18 cellular contexts compared by ENCODE assay signal in genomic region chr4:168163106-168163505, GRCh38.
DNase-seq lines count a peak whose midpoint lies in the region; ATAC-seq and TF ChIP-seq lines count a peak whose summit lies in the region.
"Had no signal": no experiment of that assay in that cellular context is flagged by ENCODE, and none has a peak within 500 bp of the region (broad histone marks: within the 10 kb centered on the region; RNA-seq: fewer than 3 reads in every experiment).

No MANE protein-coding gene starts in this region.

- intact Hi-C loops in left ventricle myocardium superior (cut with micrococcal nuclease) = no loop called here
- intact Hi-C loops in left cardiac atrium (cut with DNase I) = no loop called here
- intact Hi-C loops in breast epithelium (cut with DNase I; ENCODE audit: low total_unique reads) = no loop called here
- intact Hi-C loops in natural killer cell (cut with micrococcal nuclease) = no loop called here

- no peak overlapping the region for H3K4me3 Mint-ChIP-seq in natural killer cell
- H3K4me3 Mint-ChIP-seq: CD14-positive monocyte; CD8-positive, alpha-beta T cell; HFFc6 had no signal

- DNase-seq in left ventricle myocardium superior (no peak), left cardiac atrium (no peak), left lobe of liver (ENCODE audit: low spot score) (no peak), coronary artery (ENCODE audit: low spot score) (no peak), breast epithelium (ENCODE audit: low spot score in 2 of 2) (no peak), natural killer cell (no peak)
- DNase-seq: 8988T; Calu3; CD8-positive, alpha-beta T cell; DMS79 treated with DMSO at 0.1 percent for 48 hours; GOT3; H7; HFFc6 had no signal

- no peak for TF ChIP-seq CTCF in VCaP (conservative IDR thresholded peaks at IDR 0.05)
- TF ChIP-seq CTCF in coronary artery (IDR thresholded peaks at IDR 0.05) = no peak
- no peak for TF ChIP-seq CTCF in breast epithelium (IDR thresholded peaks at IDR 0.05)
- no peak for TF ChIP-seq CTCF in natural killer cell (IDR thresholded peaks at IDR 0.05)

- peak; percentile 53 for ATAC-seq in left ventricle myocardium superior
- no peak for ATAC-seq in left cardiac atrium
- ATAC-seq in left lobe of liver = peak; percentile 53
- no peak for ATAC-seq in natural killer cell
- ATAC-seq: CD8-positive, alpha-beta T cell; GM12878; HCT116 had no signal

- no peaks in the 10 kb centered on the region for H3K36me3 Mint-ChIP-seq in natural killer cell
- H3K36me3 Mint-ChIP-seq: CD14-positive monocyte; CD8-positive, alpha-beta T cell had no signal

- no peaks in the 10 kb centered on the region for H3K4me1 ChIP-seq in breast epithelium
- H3K4me1 ChIP-seq: BLaER1 had no signal

- H3K27me3 Mint-ChIP-seq in natural killer cell (ENCODE audit: low read depth in 2 of 2) = peaks cover 0 to 2% of the 10 kb centered on the region in 2 donors

- no peak for TF ChIP-seq POLR2A in breast epithelium (IDR thresholded peaks at IDR 0.05)

- peaks cover 0 to 10% of the 10 kb centered on the region in 2 donors for H3K9me3 ChIP-seq in breast epithelium
- H3K9me3 ChIP-seq: BLaER1 had no signal

- H3K27ac ChIP-seq in VCaP (peak overlapping the region; percentile 72; the same call in 1 of the 2 replicates), coronary artery (no peak overlapping the region), breast epithelium (no peak overlapping the region)
- H3K27ac ChIP-seq: BLaER1 had no signal

- H3K4me3 ChIP-seq in coronary artery (no peak overlapping the region), breast epithelium (no peak overlapping the region)
- H3K4me3 ChIP-seq: BLaER1, GM12878 had no signal

- H3K36me3 ChIP-seq in breast epithelium = no peaks in the 10 kb centered on the region
- H3K36me3 ChIP-seq: BLaER1 had no signal

- H3K27ac Mint-ChIP-seq in natural killer cell = no peak overlapping the region
- H3K27ac Mint-ChIP-seq: CD14-positive monocyte; CD8-positive, alpha-beta T cell; HFFc6 had no signal

- no peaks in the 10 kb centered on the region for H3K27me3 ChIP-seq in breast epithelium
- H3K27me3 ChIP-seq: BLaER1 had no signal

- H3K9me3 Mint-ChIP-seq in natural killer cell = peaks cover 4 to 11% of the 10 kb centered on the region in 2 donors

- H3K4me1 Mint-ChIP-seq in natural killer cell = no peaks in the 10 kb centered on the region
- H3K4me1 Mint-ChIP-seq: CD14-positive monocyte had no signal

Comparison
In these comparisons a context has a peak if more than half of its experiments do, and no peak if none do; other contexts are left out.
1. ATAC-seq: peak in left ventricle myocardium superior (single experiment) and left lobe of liver (single experiment); none in left cardiac atrium (0 of 2) and natural killer cell (0 of 3).